ENCODE assay signal across 8 cellular contexts in the genomic region with DNA sequence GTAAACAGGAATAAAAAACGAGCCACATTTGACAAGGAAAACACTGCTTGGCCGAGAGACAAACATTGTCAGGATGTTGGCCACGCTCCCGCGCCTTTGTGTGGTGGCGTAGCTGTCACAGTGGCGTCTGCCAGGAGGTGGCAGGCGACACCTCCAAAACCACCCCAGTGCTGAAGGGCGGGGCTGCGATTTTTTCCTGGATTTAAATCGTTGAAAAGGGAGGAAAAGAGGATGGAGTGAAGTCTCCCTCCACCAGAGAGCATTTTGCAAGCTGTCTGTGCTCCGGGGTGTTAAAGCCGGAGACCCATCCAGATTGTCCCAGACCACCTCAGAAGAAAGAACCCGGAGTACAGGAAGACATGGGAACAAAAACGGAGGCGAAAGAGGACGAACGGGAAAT. TPM values are rescaled to one million over a fixed set of nuclear protein-coding genes. Genes with fewer than 3 reads are reported as not detected.
DNase-seq lines count a peak whose midpoint lies in the region; ATAC-seq and TF ChIP-seq lines count a peak whose summit lies in the region.

No MANE protein-coding gene starts in this region.

- peak overlapping the region; percentile 51 for H2AFZ ChIP-seq in osteoblast (ENCODE audit: low read length)

- 0 out of 2 replicates have a peak overlapping the region, but pooled peaks have one; percentile 14 for H3K4me3 ChIP-seq in BLaER1
- H3K4me3 ChIP-seq in HEK293 (ENCODE audit: low read depth, low read length): no peak overlapping the region
- H3K4me3 ChIP-seq in osteoblast (ENCODE audit: insufficient read depth, low read length): peak overlapping the region; percentile 50
- H3K4me3 ChIP-seq in aorta (ENCODE audit: low read length in 2 of 2): peak overlapping the region; percentile 5 to 8

- H3K79me2 ChIP-seq in osteoblast (ENCODE audit: insufficient read depth, low read length): no peaks in the 10 kb centered on the region

- CTCF ChIA-PET in HEK293 (lab: Yijun Ruan, JAX): interaction anchor here (0.5 to 11.0 kb wide), 17 partner anchors 8 to 724 kb away, joined by 3 to 173 read pairs (median 3); partner anchors contain the start of genes NXN and TIMM22

- 2% methylated on average over 18 of the region's 18 CpGs for WGBS in aorta, 2 donors

- H3K27ac ChIP-seq in BLaER1: peak overlapping the region; percentile 64
- no peak overlapping the region for H3K27ac ChIP-seq in HEK293 (ENCODE audit: extremely low read depth, low read depth, low read length)
- H3K27ac ChIP-seq in osteoblast (ENCODE audit: low read depth, low read length): no peak overlapping the region
- no peak overlapping the region for H3K27ac ChIP-seq in aorta (ENCODE audit: low read depth in 1 of 2, low read length in 2 of 2)

- TF ChIP-seq POLR2A in GM18505 (IDR thresholded peaks at IDR 0.05; ENCODE audit: borderline replicate concordance, extremely low read depth, insufficient read depth, insufficient read length): no peak

- no peaks in the 10 kb centered on the region for H3K9me3 ChIP-seq in BLaER1
- no peaks in the 10 kb centered on the region for H3K9me3 ChIP-seq in HEK293 (ENCODE audit: control insufficient read depth, insufficient read depth, low read depth, low read length)
- H3K9me3 ChIP-seq in osteoblast (ENCODE audit: low read depth, low read length): no peaks in the 10 kb centered on the region
- H3K9me3 ChIP-seq in aorta (ENCODE audit: control insufficient read depth, low read length): no peaks in the 10 kb centered on the region

- H3K4me1 ChIP-seq in BLaER1 (peaks cover 69% of the 10 kb centered on the region), HEK293 (ENCODE audit: control insufficient read depth, insufficient read depth, low read length) (no peaks in the 10 kb centered on the region), osteoblast (ENCODE audit: insufficient read depth, low read length) (peaks cover 7% of the 10 kb centered on the region), aorta (ENCODE audit: control insufficient read depth in 1 of 2, insufficient read depth in 2 of 2, low read length in 2 of 2) (no peaks in the 10 kb centered on the region)

- H3K27me3 ChIP-seq in BLaER1 (no peaks in the 10 kb centered on the region), osteoblast (ENCODE audit: insufficient read depth, low read length) (no peaks in the 10 kb centered on the region), aorta (ENCODE audit: control insufficient read depth in 1 of 2, insufficient read depth in 2 of 2, low read length in 1 of 2) (no peaks in the 10 kb centered on the region)

- peak overlapping the region; percentile 20 for H3K9ac ChIP-seq in BLaER1

- peak; percentile 27 for DNase-seq in amniotic epithelial cell (ENCODE audit: low read depth)
- DNase-seq in head of caudate nucleus: peak; percentile 77 to 94 (median 88)
- peak; percentile 96 for DNase-seq in osteoblast (ENCODE audit: insufficient read length, low spot score, missing footprints)
- DNase-seq in aorta: peak; percentile 88 to 94

- peak; percentile 93 for TF ChIP-seq CTCF in HEK293 (tag by site-specific recombination; IDR thresholded peaks at IDR 0.05)
- peak; percentile 80 for TF ChIP-seq CTCF in osteoblast (IDR thresholded peaks at IDR 0.05; ENCODE audit: extremely low read depth, low read depth, low read length)

- POLR2A ChIA-PET in HEK293 (lab: Yijun Ruan, JAX): interaction anchor here (0.6 to 5.9 kb wide), 5 partner anchors 13 to 202 kb away, joined by 3 to 33 read pairs (median 4); partner anchors contain the start of genes GLOD4, MRM3, NXN and TIMM22

- H3K36me3 ChIP-seq in BLaER1 (peaks cover 55% of the 10 kb centered on the region), HEK293 (ENCODE audit: control insufficient read depth in 2 of 2, insufficient read depth in 1 of 2, low read length in 2 of 2) (peaks cover 0 to 35% of the 10 kb centered on the region in 2 experiments), osteoblast (ENCODE audit: insufficient read depth, low read length) (peaks cover 23% of the 10 kb centered on the region), aorta (ENCODE audit: control insufficient read depth in 1 of 2, insufficient read depth in 2 of 2, low read length in 1 of 2) (no peaks in the 10 kb centered on the region)

- intact Hi-C loops in head of caudate nucleus (cut with DNase I) (loop anchor here (2.0 to 10.0 kb wide), 2 partner anchors 186 to 260 kb away; no protein-coding TSS in a partner anchor), aorta (cut with DNase I) (loop anchor here (1.0 to 5.0 kb wide), 2 partner anchors 186 to 262 kb away; no protein-coding TSS in a partner anchor)

- ATAC-seq in aorta (ENCODE audit: low FRiP score) (peak; percentile 90), GM18505 (IDR thresholded peaks at IDR 0.05; ENCODE audit: unreplicated experiment) (no peak)

- H3K4me2 ChIP-seq in BLaER1 (peak overlapping the region; percentile 98), osteoblast (ENCODE audit: insufficient read depth, low read length) (peak overlapping the region; percentile 70)

- H4K20me1 ChIP-seq in BLaER1: peaks cover 23% of the 10 kb centered on the region; the same call in 1 of the 2 replicates
- peaks cover 6% of the 10 kb centered on the region for H4K20me1 ChIP-seq in osteoblast (ENCODE audit: insufficient read depth, low read length)

TF ChIP-seq in HEK293, 187 proteins besides CTCF, POLR2A, EP300 and RAD21 (continues in another document):
- TF ChIP-seq ZNF366 (tag by site-specific recombination; conservative IDR thresholded peaks at IDR 0.05) (peak; percentile 72), ZSCAN30 (tag by site-specific recombination; IDR thresholded peaks at IDR 0.05) (0 out of 2 replicates have a peak, but pooled peaks have one; percentile 27), ZNF335 (tag by site-specific recombination; conservative IDR thresholded peaks at IDR 0.05) (no peak), ZBTB21 (tag by site-specific recombination; IDR thresholded peaks at IDR 0.05) (no peak), KLF1 (tag by site-specific recombination; IDR thresholded peaks at IDR 0.05) (peak; percentile 48; the same call in 1 of the 2 replicates), ZNF561 (tag by site-specific recombination; IDR thresholded peaks at IDR 0.05; ENCODE audit: borderline replicate concordance) (0 out of 2 replicates have a peak, but pooled peaks have one; percentile 26), IKZF3 (tag by site-specific recombination; IDR thresholded peaks at IDR 0.05) (peak; percentile 82; the same call in 1 of the 2 replicates), ZNF146 (tag by site-specific recombination; IDR thresholded peaks at IDR 0.05) (no peak), KLF7 (tag by site-specific recombination; IDR thresholded peaks at IDR 0.05; ENCODE audit: borderline replicate concordance) (0 out of 2 replicates have a peak, but pooled peaks have one; percentile 15), ZNF624 (tag by site-specific recombination; IDR thresholded peaks at IDR 0.05) (no peak), ZNF660 (tag by site-specific recombination; IDR thresholded peaks at IDR 0.05) (peak; percentile 53; the same call in 1 of the 2 replicates)
- TF ChIP-seq, protein P1, sequence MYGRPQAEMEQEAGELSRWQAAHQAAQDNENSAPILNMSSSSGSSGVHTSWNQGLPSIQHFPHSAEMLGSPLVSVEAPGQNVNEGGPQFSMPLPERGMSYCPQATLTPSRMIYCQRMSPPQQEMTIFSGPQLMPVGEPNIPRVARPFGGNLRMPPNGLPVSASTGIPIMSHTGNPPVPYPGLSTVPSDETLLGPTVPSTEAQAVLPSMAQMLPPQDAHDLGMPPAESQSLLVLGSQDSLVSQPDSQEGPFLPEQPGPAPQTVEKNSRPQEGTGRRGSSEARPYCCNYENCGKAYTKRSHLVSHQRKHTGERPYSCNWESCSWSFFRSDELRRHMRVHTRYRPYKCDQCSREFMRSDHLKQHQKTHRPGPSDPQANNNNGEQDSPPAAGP (tag by site-specific recombination; IDR thresholded peaks at IDR 0.05): 0 out of 2 replicates have a peak, but pooled peaks have one; percentile 52

TF ChIP-seq in PFSK-1, 5 proteins besides CTCF, POLR2A, EP300 and RAD21:
- TF ChIP-seq POLR2AphosphoS5 (IDR thresholded peaks at IDR 0.05; ENCODE audit: low read depth, low read length) (peak; percentile 62), SIN3A (IDR thresholded peaks at IDR 0.05; ENCODE audit: borderline replicate concordance, insufficient read depth, low read length) (peak; percentile 86; the same call in 1 of the 2 replicates), FOXP2 (optimal IDR thresholded peaks at IDR 0.05; ENCODE audit: borderline replicate concordance, extremely low read depth, extremely low read length, insufficient read depth) (peak; percentile 57), TAF1 (IDR thresholded peaks at IDR 0.05; ENCODE audit: borderline replicate concordance, insufficient read depth, low read length) (no peak)

RNA-seq across cellular contexts. Expression of gene MRM3, which starts 12.7 kb away (rescaled TPM):
- polyA plus RNA-seq in PFSK-1 (2012; ENCODE audit: insufficient read length, low read depth): 51.0 TPM
- total RNA-seq in osteoblast: 16.5 and 19.5 TPM in 2 replicates
- total RNA-seq in aorta: 1 to 10 TPM; 7.8 to 8.9 TPM
- polyA plus RNA-seq in aorta: 1 to 10 TPM; 7.8 to 8.0 TPM

RNA-seq across cellular contexts. Expression of gene GLOD4, which starts 12.8 kb away (rescaled TPM):
- 80.3 TPM for polyA plus RNA-seq in PFSK-1 (2012; ENCODE audit: insufficient read length, low read depth)
- 39.4 and 43.3 TPM in 2 replicates for total RNA-seq in osteoblast
- total RNA-seq in aorta: 10 to 100 TPM; 34.1 to 45.1 TPM
- 10 to 100 TPM; 31.3 to 42.2 TPM for polyA plus RNA-seq in aorta

RNA-seq across cellular contexts. Expression of gene GEMIN4, which starts 42.8 kb away (rescaled TPM):
- polyA plus RNA-seq in PFSK-1 (2012; ENCODE audit: insufficient read length, low read depth): 36.2 TPM
- 8.7 and 9.7 TPM in 2 replicates for total RNA-seq in osteoblast
- total RNA-seq in aorta: 10 to 100 TPM; 11.7 to 17.2 TPM
- 10 to 100 TPM in 1 of 2 donors, 1 to 10 TPM in 1; 5.5 to 18.1 TPM for polyA plus RNA-seq in aorta

Comparison
In these comparisons a context has a peak if more than half of its experiments do, and no peak if none do; other contexts are left out.
1. DNase-seq: peak in every context shown above with its lines; median percentile 96 in osteoblast; 91 in aorta; 88 in head of caudate nucleus; 27 in amniotic epithelial cell.